In the genomic region with DNA sequence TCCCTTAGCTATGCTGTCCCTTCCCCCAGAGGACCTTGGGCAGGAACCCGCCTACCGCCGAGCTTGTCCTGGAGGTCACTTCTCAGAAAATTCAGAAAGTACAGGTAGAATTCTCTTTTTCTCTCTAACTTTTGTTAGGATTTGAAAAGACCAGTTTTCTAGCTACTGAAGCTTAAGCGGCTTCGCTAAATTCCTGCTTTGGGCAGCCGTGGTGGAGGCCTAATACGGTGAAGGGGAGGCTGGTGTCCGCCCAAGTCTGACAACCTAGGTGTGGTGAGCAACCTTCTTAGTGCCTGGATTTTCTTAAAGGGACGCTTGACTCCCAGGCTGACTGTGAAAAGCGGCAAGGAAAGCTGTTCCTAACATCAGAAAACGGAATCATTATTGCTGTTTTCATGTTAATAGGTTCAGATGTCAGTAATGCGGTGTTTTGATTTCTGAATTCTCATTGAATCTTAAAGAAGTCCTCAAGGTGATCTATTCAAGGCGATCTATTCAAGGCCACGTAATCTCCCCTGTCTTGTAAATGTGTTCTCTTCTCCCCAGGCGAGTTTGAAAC, we compare ENCODE assay signal across 8 cellular contexts. TPM values are rescaled to one million over a fixed set of nuclear protein-coding genes. Genes with fewer than 3 reads are reported as not detected.
DNase-seq lines count a peak whose midpoint lies in the region; ATAC-seq and TF ChIP-seq lines count a peak whose summit lies in the region.

No MANE protein-coding gene starts in this region.

- H3K4me1 ChIP-seq in A673 (ENCODE audit: insufficient read depth, low read length, poor library complexity, severe bottlenecking) (peaks cover 7% of the 10 kb centered on the region), H9 (ENCODE audit: insufficient read depth, low read length) (peaks cover 7% of the 10 kb centered on the region; the same call in 1 of the 2 replicates), iPS-18a (ENCODE audit: control insufficient read depth, low read depth, low read length) (peaks cover 21% of the 10 kb centered on the region)

- H3K36me3 ChIP-seq in A673 (ENCODE audit: insufficient read depth, low read length, poor library complexity, severe bottlenecking) (no peaks in the 10 kb centered on the region), iPS-18a (ENCODE audit: control insufficient read depth, low read depth, low read length) (peaks cover 6% of the 10 kb centered on the region)

- peak overlapping the region; percentile 95 to 97 for H3K4me3 Mint-ChIP-seq in H9
- H3K4me3 Mint-ChIP-seq in activated naive CD8-positive, alpha-beta T cell treated with anti-CD3 and anti-CD28 coated beads, Interleukin-2, amount 10 ng/mL, durations not matched to agents 7 days and 5 days = peak overlapping the region; percentile 96
- H3K4me3 Mint-ChIP-seq in stimulated activated memory B cell treated with anti-CD40 and anti-IgM and Interleukin-4, amounts not matched to agents 10 μg/mL and 1 μg/mL and 100 μg/mL, for 72 hours = peak overlapping the region; percentile 96

- no peak overlapping the region for H3K23ac ChIP-seq in H9 (ENCODE audit: insufficient read length, low read depth, low read length)

- no peaks in the 10 kb centered on the region for H4K20me1 ChIP-seq in H9 (ENCODE audit: control insufficient read depth, insufficient read depth, insufficient read length)

- no peak overlapping the region for H4K8ac ChIP-seq in H9 (replicated peaks; ENCODE audit: insufficient read length, low read depth, low read length)

- no CpG with 5 or more reads among the region's 15 CpGs for WGBS in H9 (ENCODE audit: extremely low coverage, insufficient read length, low lambda C conversion rate)

- peak overlapping the region; percentile 92 to 99 (median 93) for H3K27ac Mint-ChIP-seq in H9
- no peak overlapping the region for H3K27ac Mint-ChIP-seq in activated naive CD8-positive, alpha-beta T cell treated with anti-CD3 and anti-CD28 coated beads, Interleukin-2, amount 10 ng/mL, durations not matched to agents 7 days and 5 days
- no peak overlapping the region for H3K27ac Mint-ChIP-seq in stimulated activated memory B cell treated with anti-CD40 and anti-IgM and Interleukin-4, amounts not matched to agents 10 μg/mL and 1 μg/mL and 100 μg/mL, for 72 hours

- no TSS peak for BruUV-seq in A673 (replicated peaks; lab: Mats Ljungman, UMichigan)

- peak overlapping the region; percentile 86 for H3K14ac ChIP-seq in H9 (ENCODE audit: insufficient read depth, low read length)

- H3K79me2 ChIP-seq in H9 (ENCODE audit: insufficient read depth, low read length) = peaks cover 31% of the 10 kb centered on the region; the same call in 1 of the 2 replicates

- no peak overlapping the region for H4K91ac ChIP-seq in H9 (ENCODE audit: insufficient read length, low read depth, low read length)

- peaks cover 9 to 37% (median 35%) of the 10 kb centered on the region in 3 experiments for H3K36me3 Mint-ChIP-seq in H9 (ENCODE audit: insufficient read depth in 1 of 3, low read depth in 3 of 3)
- no peaks in the 10 kb centered on the region for H3K36me3 Mint-ChIP-seq in activated naive CD8-positive, alpha-beta T cell treated with anti-CD3 and anti-CD28 coated beads, Interleukin-2, amount 10 ng/mL, durations not matched to agents 7 days and 5 days
- no peaks in the 10 kb centered on the region for H3K36me3 Mint-ChIP-seq in stimulated activated memory B cell treated with anti-CD40 and anti-IgM and Interleukin-4, amounts not matched to agents 10 μg/mL and 1 μg/mL and 100 μg/mL, for 72 hours

- H3K27me3 ChIP-seq in A673 (replicated peaks; ENCODE audit: insufficient read depth, low read depth, low read length, poor library complexity) (peaks cover 9% of the 10 kb centered on the region), H9 (ENCODE audit: insufficient read depth, low read length) (no peaks in the 10 kb centered on the region), iPS-18a (ENCODE audit: control insufficient read depth, insufficient read depth, low read length) (peaks cover 7% of the 10 kb centered on the region)

- H2BK12ac ChIP-seq in H9 (ENCODE audit: insufficient read length, low read depth, low read length) = peak overlapping the region; percentile 25

- H3K27me3 Mint-ChIP-seq in H9 (ENCODE audit: low read depth) = no peaks in the 10 kb centered on the region
- peaks cover 36% of the 10 kb centered on the region for H3K27me3 Mint-ChIP-seq in activated naive CD8-positive, alpha-beta T cell treated with anti-CD3 and anti-CD28 coated beads, Interleukin-2, amount 10 ng/mL, durations not matched to agents 7 days and 5 days
- H3K27me3 Mint-ChIP-seq in stimulated activated memory B cell treated with anti-CD40 and anti-IgM and Interleukin-4, amounts not matched to agents 10 μg/mL and 1 μg/mL and 100 μg/mL, for 72 hours = peaks cover 35% of the 10 kb centered on the region

- H3K9me3 ChIP-seq in A673 (ENCODE audit: low read depth, low read length, poor library complexity, severe bottlenecking) (no peaks in the 10 kb centered on the region), H9 (ENCODE audit: control insufficient read depth, low read depth, low read length) (no peaks in the 10 kb centered on the region), iPS-18a (ENCODE audit: control insufficient read depth, low read depth, low read length) (no peaks in the 10 kb centered on the region)

- POLR2A ChIA-PET in A673 (lab: Charles Lee; ENCODE audit: low non-redundant PET) = interaction anchor here (0.6 kb wide), 2 partner anchors 8 to 22 kb away, joined by 3 to 4 read pairs; no protein-coding TSS in a partner anchor
- POLR2A ChIA-PET in activated naive CD8-positive, alpha-beta T cell treated with anti-CD3 and anti-CD28 coated beads, Interleukin-2, amount 10 ng/mL, durations not matched to agents 7 days and 5 days (lab: Charles Lee) = no interaction called here

- no peak overlapping the region for H2BK120ac ChIP-seq in H9 (ENCODE audit: low read depth, low read length, poor library complexity, severe bottlenecking)

- H3K4me2 ChIP-seq in H9 (ENCODE audit: insufficient read depth, insufficient read length, low read length) = peak overlapping the region; percentile 98

- H2BK5ac ChIP-seq in H9 (ENCODE audit: insufficient read length, low read length) = no peak overlapping the region

- H3K9me3 Mint-ChIP-seq in H9 = peaks cover 0 to 2% of the 10 kb centered on the region in 2 experiments; a peak in 2 of 5 replicates
- no peaks in the 10 kb centered on the region for H3K9me3 Mint-ChIP-seq in activated naive CD8-positive, alpha-beta T cell treated with anti-CD3 and anti-CD28 coated beads, Interleukin-2, amount 10 ng/mL, durations not matched to agents 7 days and 5 days
- no peaks in the 10 kb centered on the region for H3K9me3 Mint-ChIP-seq in stimulated activated memory B cell treated with anti-CD40 and anti-IgM and Interleukin-4, amounts not matched to agents 10 μg/mL and 1 μg/mL and 100 μg/mL, for 72 hours

- no peak overlapping the region for H2BK15ac ChIP-seq in H9 (ENCODE audit: low read depth, low read length)

- peaks cover 5% of the 10 kb centered on the region for H3K23me2 ChIP-seq in H9 (ENCODE audit: insufficient read length, low read depth, low read length, poor library complexity, severe bottlenecking)

- H3K4me1 Mint-ChIP-seq in H9 = peaks cover 32 to 50% of the 10 kb centered on the region in 2 experiments
- H3K4me1 Mint-ChIP-seq in activated naive CD8-positive, alpha-beta T cell treated with anti-CD3 and anti-CD28 coated beads, Interleukin-2, amount 10 ng/mL, durations not matched to agents 7 days and 5 days = peaks cover 10% of the 10 kb centered on the region
- peaks cover 19% of the 10 kb centered on the region for H3K4me1 Mint-ChIP-seq in stimulated activated memory B cell treated with anti-CD40 and anti-IgM and Interleukin-4, amounts not matched to agents 10 μg/mL and 1 μg/mL and 100 μg/mL, for 72 hours

- H4K5ac ChIP-seq in H9 (ENCODE audit: insufficient read length, low read depth, low read length) = no peak overlapping the region

- no peaks in the 10 kb centered on the region for H3K79me1 ChIP-seq in H9 (ENCODE audit: insufficient read depth, low read depth, low read length, poor library complexity, severe bottlenecking)

- no peak overlapping the region for H2BK20ac ChIP-seq in H9 (ENCODE audit: low read depth, low read length, poor library complexity, severe bottlenecking)

- TF ChIP-seq CTCF in A673 (conservative IDR thresholded peaks at IDR 0.05; ENCODE audit: low read depth, low read length) (no peak), H9 (conservative IDR thresholded peaks at IDR 0.05) (no peak)

- DNase-seq in A673 (ENCODE audit: low spot score) (no peak), H9 (peak; percentile 76), activated gamma-delta T cell (lab: John Stamatoyannopoulos, UW) (no peak), nucleus accumbens (lab: John Stamatoyannopoulos, UW) (no peak)
- DNase-seq in activated naive CD8-positive, alpha-beta T cell treated with anti-CD3 and anti-CD28 coated beads, Interleukin-2, amount 10 ng/mL, durations not matched to agents 7 days and 5 days = no peak
- DNase-seq in activated CD4-positive, alpha-beta T cell treated with anti-CD3 and anti-CD28 coated beads, Interleukin-2, amount 50 U/mL, for 48 hours = no peak

- H2AK5ac ChIP-seq in H9 (ENCODE audit: insufficient read length, low read length) = no peak overlapping the region

- CTCF ChIA-PET in A673 (lab: Charles Lee) = interaction anchor here (0.6 kb wide), 1 partner anchor 1989 kb away, joined by 9 read pairs; no protein-coding TSS in a partner anchor

- H3K18ac ChIP-seq in H9 (ENCODE audit: insufficient read length, low read depth, low read length) = peak overlapping the region; percentile 85

- peak overlapping the region; percentile 69 for H3K9ac ChIP-seq in H9 (ENCODE audit: extremely low read depth, insufficient read length, low read length)
- H3K9ac ChIP-seq in iPS-18a (ENCODE audit: low read length) = peak overlapping the region; percentile 74

- H3T11ph ChIP-seq in H9 (ENCODE audit: low read length) = no peak overlapping the region

- intact Hi-C loops in A673 (cut with micrococcal nuclease; ENCODE audit: unreplicated experiment) = no loop called here

- peak overlapping the region; percentile 65 for H3K4me3 ChIP-seq in A673 (ENCODE audit: low read depth, low read length, poor library complexity, severe bottlenecking)
- H3K4me3 ChIP-seq in iPS-18a (ENCODE audit: low read length) = peak overlapping the region; percentile 81

- H3K4ac ChIP-seq in H9 (ENCODE audit: low read depth, low read length) = no peak overlapping the region

- no peak overlapping the region for H2AFZ ChIP-seq in H9 (ENCODE audit: low read length)

- no peak overlapping the region for H3K56ac ChIP-seq in H9 (ENCODE audit: insufficient read length, low read depth, low read length)

- H3K27ac ChIP-seq in A673 (ENCODE audit: low read depth, low read length, poor library complexity, severe bottlenecking) (no peak overlapping the region), H9 (ENCODE audit: insufficient read length, low read depth, low read length) (peak overlapping the region; percentile 85), iPS-18a (ENCODE audit: low read length) (peak overlapping the region; percentile 47)

- ATAC-seq in activated naive CD8-positive, alpha-beta T cell treated with anti-CD3 and anti-CD28 coated beads, Interleukin-2, amount 10 ng/mL, durations not matched to agents 7 days and 5 days (ENCODE audit: low read depth) = no peak
- ATAC-seq in stimulated activated memory B cell treated with anti-CD40 and anti-IgM and Interleukin-4, amounts not matched to agents 10 μg/mL and 1 μg/mL and 100 μg/mL, for 72 hours = no peak

RNA-seq across cellular contexts. Expression of a gene that starts 0.8 kb away (rescaled TPM):
- total RNA-seq in A673 (2021) = 21.5 and 22.6 TPM in 2 replicates
- total RNA-seq in H9 (2021) = 53.9 and 54.3 TPM in 2 replicates
- total RNA-seq in activated naive CD8-positive, alpha-beta T cell treated with anti-CD3 and anti-CD28 coated beads, Interleukin-2, amount 10 ng/mL, durations not matched to agents 7 days and 5 days = 1 to 10 TPM in 1 of 2 experiments, under 1 TPM in 1; 0.91 to 1.4 TPM

Comparison
In these comparisons a context has a peak if more than half of its experiments do, and no peak if none do; other contexts are left out.
1. H3K27ac Mint-ChIP-seq: peak in H9 (3 of 3); none in activated naive CD8-positive, alpha-beta T cell treated with anti-CD3 and anti-CD28 coated beads, Interleukin-2, amount 10 ng/mL, durations not matched to agents 7 days and 5 days (single experiment) and stimulated activated memory B cell treated with anti-CD40 and anti-IgM and Interleukin-4, amounts not matched to agents 10 μg/mL and 1 μg/mL and 100 μg/mL, for 72 hours (single experiment).
2. Peak in every context shown above with its lines, with median percentiles within 50 percentile points of each other: H3K4me3 Mint-ChIP-seq.